ENCODE assay signal across 8 cellular contexts in the genomic region with DNA sequence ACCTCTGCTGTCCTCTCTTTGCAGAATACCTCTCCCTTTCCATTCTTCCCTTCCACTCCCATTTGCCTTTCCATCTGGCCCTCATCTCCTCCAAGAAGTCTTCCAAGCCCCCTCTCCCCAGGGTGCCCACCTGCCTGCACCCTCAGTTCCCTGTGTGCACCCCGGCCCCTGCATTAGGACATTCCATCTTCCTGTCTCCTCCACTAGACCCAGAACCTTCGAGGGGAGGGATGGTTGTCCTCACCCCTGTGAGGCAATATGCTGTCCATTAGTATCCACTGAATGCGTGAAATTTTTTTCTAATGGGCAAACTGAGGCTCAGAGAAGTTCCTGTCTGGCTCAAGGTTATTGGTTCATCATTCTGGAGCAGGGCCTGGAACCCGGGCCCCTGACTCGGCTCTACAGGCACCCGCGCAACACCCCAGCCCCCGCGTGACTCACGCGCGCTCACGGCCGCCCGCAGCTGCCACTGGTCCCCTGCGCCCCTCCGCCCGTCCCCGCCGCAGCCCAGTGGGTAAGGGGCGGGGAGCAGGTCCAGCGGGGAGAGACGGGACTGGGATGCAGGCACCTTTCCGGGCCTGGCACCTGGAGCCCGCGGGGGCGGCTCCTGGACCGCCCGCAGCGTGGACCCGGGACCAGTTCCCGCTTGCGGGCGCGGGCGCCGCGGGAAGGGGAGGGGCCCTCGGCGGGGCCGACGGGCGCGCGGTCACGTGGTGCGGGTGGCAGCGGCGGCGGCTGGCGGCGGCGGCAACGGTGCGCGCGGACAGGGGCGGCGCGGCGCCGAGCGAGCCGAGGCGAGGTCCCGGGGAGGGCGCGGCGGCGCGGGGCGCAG. TPM values are rescaled to one million over a fixed set of nuclear protein-coding genes. Genes with fewer than 3 reads are reported as not detected.
DNase-seq lines count a peak whose midpoint lies in the region; ATAC-seq and TF ChIP-seq lines count a peak whose summit lies in the region.

No MANE protein-coding gene starts in this region.

- H3K36me3 ChIP-seq in hepatocyte (replicated peaks; ENCODE audit: insufficient read depth, low read depth) (no peaks in the 10 kb centered on the region), Karpas-422 (ENCODE audit: insufficient read depth, low read length) (no peaks in the 10 kb centered on the region)

- H3K36me3 Mint-ChIP-seq in activated naive CD8-positive, alpha-beta T cell treated with anti-CD3 and anti-CD28 coated beads, Interleukin-2, amount 50 U/mL, for 24 hours (ENCODE audit: low read depth): no peaks in the 10 kb centered on the region

- ATAC-seq in activated naive CD8-positive, alpha-beta T cell treated with anti-CD3 and anti-CD28 coated beads, Interleukin-2, amount 50 U/mL, for 24 hours: peak; percentile 40
- ATAC-seq in GM19463 (IDR thresholded peaks at IDR 0.05; ENCODE audit: unreplicated experiment): no peak

- H3K4me3 Mint-ChIP-seq in activated naive CD8-positive, alpha-beta T cell treated with anti-CD3 and anti-CD28 coated beads, Interleukin-2, amount 50 U/mL, for 24 hours: peak overlapping the region; percentile 48

- H3K4me3 ChIP-seq in hepatocyte (peak overlapping the region; percentile 42), skin epidermis (peak overlapping the region; percentile 27 to 57 (median 36)), Karpas-422 (ENCODE audit: low read length) (no peak overlapping the region)

- peaks cover 39% of the 10 kb centered on the region for H3K27me3 Mint-ChIP-seq in activated naive CD8-positive, alpha-beta T cell treated with anti-CD3 and anti-CD28 coated beads, Interleukin-2, amount 50 U/mL, for 24 hours

- H3K9me2 ChIP-seq in hepatocyte (replicated peaks; ENCODE audit: insufficient read depth): no peaks in the 10 kb centered on the region
- H3K9me2 ChIP-seq in Karpas-422 (replicated peaks; ENCODE audit: insufficient read depth, low read length): no peaks in the 10 kb centered on the region

- H4K20me1 ChIP-seq in hepatocyte (ENCODE audit: insufficient read depth, poor library complexity, severe bottlenecking) (no peaks in the 10 kb centered on the region), Karpas-422 (ENCODE audit: insufficient read depth, low read depth, low read length) (no peaks in the 10 kb centered on the region)

- CTCF ChIA-PET in RWPE1 (lab: Yijun Ruan, JAX): no interaction called here

- H2AFZ ChIP-seq in hepatocyte: peak overlapping the region; percentile 66
- H2AFZ ChIP-seq in Karpas-422 (ENCODE audit: low read length): no peak overlapping the region

- H3K9me3 ChIP-seq in hepatocyte (ENCODE audit: low read depth): no peaks in the 10 kb centered on the region
- H3K9me3 ChIP-seq in Karpas-422 (ENCODE audit: low read length): no peaks in the 10 kb centered on the region

- TF ChIP-seq CTCF in RWPE1 (conservative IDR thresholded peaks at IDR 0.05; ENCODE audit: low read depth) (no peak), hepatocyte (IDR thresholded peaks at IDR 0.05; ENCODE audit: poor library complexity) (no peak)

- no peak overlapping the region for H3K27ac Mint-ChIP-seq in activated naive CD8-positive, alpha-beta T cell treated with anti-CD3 and anti-CD28 coated beads, Interleukin-2, amount 50 U/mL, for 24 hours

- peaks cover 43% of the 10 kb centered on the region for H3K27me3 ChIP-seq in hepatocyte
- H3K27me3 ChIP-seq in Karpas-422 (ENCODE audit: low read length): no peaks in the 10 kb centered on the region

- H3K27ac ChIP-seq in RWPE1: no peak overlapping the region
- H3K27ac ChIP-seq in hepatocyte: no peak overlapping the region
- H3K27ac ChIP-seq in skin epidermis: no peak overlapping the region
- no peak overlapping the region for H3K27ac ChIP-seq in Karpas-422 (ENCODE audit: low read length)

- POLR2A ChIA-PET in RWPE1 (lab: Yijun Ruan, JAX; ENCODE audit: low non-redundant PET): no interaction called here

- H3K9me3 Mint-ChIP-seq in activated naive CD8-positive, alpha-beta T cell treated with anti-CD3 and anti-CD28 coated beads, Interleukin-2, amount 50 U/mL, for 24 hours: no peaks in the 10 kb centered on the region

- H3K4me1 ChIP-seq in hepatocyte (ENCODE audit: insufficient read depth) (no peaks in the 10 kb centered on the region), Karpas-422 (ENCODE audit: low read length) (no peaks in the 10 kb centered on the region)

- WGBS in hepatocyte (ENCODE audit: low lambda C conversion rate, missing lambda C conversion rate): 4% methylated on average over 42 of the region's 72 CpGs

- DNase-seq in NCI-H1694 treated with DMSO at 0.1 percent for 48 hours (lab: John Stamatoyannopoulos, UW) (peak; percentile 7), NCI-H1694 (lab: John Stamatoyannopoulos, UW) (no peak), RWPE1 (ENCODE audit: low spot score) (peak; percentile 15), hepatocyte (ENCODE audit: low spot score) (peak; percentile 68), Karpas-422 (no peak)
- DNase-seq in activated naive CD8-positive, alpha-beta T cell treated with anti-CD3 and anti-CD28 coated beads, Interleukin-2, amount 50 U/mL, for 24 hours: peak; percentile 44

- H3K9ac ChIP-seq in Karpas-422 (ENCODE audit: low read length): no peak overlapping the region

- H3K4me1 Mint-ChIP-seq in activated naive CD8-positive, alpha-beta T cell treated with anti-CD3 and anti-CD28 coated beads, Interleukin-2, amount 50 U/mL, for 24 hours: peaks cover 5% of the 10 kb centered on the region

- H3K79me2 ChIP-seq in hepatocyte (no peaks in the 10 kb centered on the region), Karpas-422 (ENCODE audit: low read length) (no peaks in the 10 kb centered on the region)

- peak overlapping the region; percentile 96 for H3K4me2 ChIP-seq in hepatocyte
- no peak overlapping the region for H3K4me2 ChIP-seq in Karpas-422 (ENCODE audit: low read depth, low read length, poor library complexity, severe bottlenecking)

RNA-seq across cellular contexts. Expression of a gene that starts 7.0 kb away (rescaled TPM):
- 1.5 and 2.2 TPM in 2 replicates for total RNA-seq in hepatocyte
- polyA plus RNA-seq in hepatocyte: 1.5 and 1.6 TPM in 2 replicates
- not detected in 2 replicates for total RNA-seq in Karpas-422 (2014; rRNA removed; shearing (Covaris generic); ENCODE audit: low replicate concordance)

RNA-seq across cellular contexts. Expression of a gene that starts 22.3 kb away (rescaled TPM):
- total RNA-seq in hepatocyte: not detected in 2 replicates
- not detected in 2 replicates for polyA plus RNA-seq in hepatocyte
- total RNA-seq in Karpas-422 (2014; rRNA removed; shearing (Covaris generic); ENCODE audit: low replicate concordance): 0.19 and 0.43 TPM in 2 replicates

RNA-seq across cellular contexts. Expression of a gene that starts 29.3 kb away (rescaled TPM):
- total RNA-seq in hepatocyte: 6.7 and 8.1 TPM in 2 replicates
- polyA plus RNA-seq in hepatocyte: 13.4 and 14.9 TPM in 2 replicates
- total RNA-seq in Karpas-422 (2014; rRNA removed; shearing (Covaris generic); ENCODE audit: low replicate concordance): 83.8 and 108 TPM in 2 replicates

RNA-seq across cellular contexts. Expression of a gene that starts 49.7 kb away (rescaled TPM):
- total RNA-seq in hepatocyte: 0.07 and 0.12 TPM in 2 replicates
- 0.18 and 0.52 TPM in 2 replicates for polyA plus RNA-seq in hepatocyte
- total RNA-seq in Karpas-422 (2014; rRNA removed; shearing (Covaris generic); ENCODE audit: low replicate concordance): 130 and 141 TPM in 2 replicates

Comparison
In these comparisons a context has a peak if more than half of its experiments do, and no peak if none do; other contexts are left out.
1. DNase-seq: peak in NCI-H1694 treated with DMSO at 0.1 percent for 48 hours (single experiment), RWPE1 (single experiment), activated naive CD8-positive, alpha-beta T cell treated with anti-CD3 and anti-CD28 coated beads, Interleukin-2, amount 50 U/mL, for 24 hours (single experiment) and hepatocyte (single experiment); none in NCI-H1694 (single experiment) and Karpas-422 (single experiment).